18 cellular contexts compared by ENCODE assay signal in the genomic region with DNA sequence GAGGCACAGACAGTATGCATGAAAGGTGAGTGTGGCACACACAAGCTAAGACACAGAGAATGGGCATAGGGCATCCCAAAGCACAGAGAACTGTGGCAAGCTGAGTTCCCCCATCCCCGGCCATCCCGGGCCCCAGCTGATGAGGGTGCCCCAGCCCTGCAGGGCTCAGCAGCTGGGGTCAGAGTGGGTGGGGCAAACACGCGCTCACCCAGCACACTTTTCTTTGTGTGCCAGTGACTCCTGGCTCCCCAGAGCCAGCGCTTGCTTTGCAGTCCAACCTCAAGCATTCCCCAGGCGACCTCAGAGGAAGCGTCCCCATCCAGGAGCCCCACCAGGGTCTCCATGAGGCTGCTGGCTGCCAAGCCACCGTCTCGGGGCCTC. TPM values are rescaled to one million over a fixed set of nuclear protein-coding genes. Genes with fewer than 3 reads are reported as not detected.
DNase-seq lines count a peak whose midpoint lies in the region; ATAC-seq, FAIRE-seq and TF ChIP-seq lines count a peak whose summit lies in the region.
"Had no signal": no experiment of that assay in that cellular context is flagged by ENCODE, and none has a peak within 500 bp of the region (broad histone marks: within the 10 kb centered on the region; RNA-seq: fewer than 3 reads in every experiment).

No MANE protein-coding gene starts in this region.

- DNase-seq in Caco-2 = no peak
- no peak for DNase-seq in chondrocyte (ENCODE audit: low spot score)
- DNase-seq in pancreas = peak in 5 of 6 donors; percentile 25 to 71 (median 42)
- no peak for DNase-seq in activated CD4-positive, alpha-beta T cell treated with anti-CD3 and anti-CD28 coated beads for 48 hours
- no peak for DNase-seq in EL
- no peak for DNase-seq in anterior cingulate cortex (lab: John Stamatoyannopoulos, UW)
- DNase-seq: activated CD4-positive, alpha-beta memory T cell treated with anti-CD3 and anti-CD28 coated beads for 36 hours; BE2C; effector memory CD8-positive, alpha-beta T cell; NCI-H1694; T-helper 9 cell had no signal

- ATAC-seq in pancreas = no peak
- no peak for ATAC-seq in HG03175 (IDR thresholded peaks at IDR 0.05; ENCODE audit: unreplicated experiment)
- ATAC-seq: effector memory CD8-positive, alpha-beta T cell had no signal

- H3K9me2 ChIP-seq in Loucy (replicated peaks; ENCODE audit: low read depth, low read length) = no peaks in the 10 kb centered on the region

- POLR2A ChIA-PET in Caco-2 (lab: Charles Lee) = interaction anchor here (0.7 kb wide), 1 partner anchor 158 kb away, joined by 3 read pairs; no protein-coding TSS in a partner anchor

- no peaks in the 10 kb centered on the region for H3K79me2 ChIP-seq in Loucy (ENCODE audit: insufficient read depth, low read length)
- H3K79me2 ChIP-seq: parathyroid adenoma had no signal

- no TSS peak for BruUV-seq in Caco-2 (replicated peaks; lab: Mats Ljungman, UMichigan)

- H3K27me3 ChIP-seq in Caco-2 (replicated peaks; ENCODE audit: control insufficient read depth, insufficient read depth, low read length) (no peaks in the 10 kb centered on the region), Loucy (ENCODE audit: insufficient read depth, low read length, poor library complexity, severe bottlenecking) (no peaks in the 10 kb centered on the region), pancreas (no peaks in the 10 kb centered on the region)
- H3K27me3 ChIP-seq: BE2C, foreskin keratinocyte had no signal

- H3K36me3 ChIP-seq in Caco-2 (ENCODE audit: control insufficient read depth, insufficient read depth, low read length) (no peaks in the 10 kb centered on the region), Loucy (ENCODE audit: insufficient read depth, low read length) (no peaks in the 10 kb centered on the region), pancreas (no peaks in the 10 kb centered on the region)
- H3K36me3 ChIP-seq: BE2C had no signal

- H3K4me3 ChIP-seq in Caco-2 (ENCODE audit: low read depth, low read length) (no peak overlapping the region), Loucy (ENCODE audit: low read length, poor library complexity, severe bottlenecking) (no peak overlapping the region), pancreas (no peak overlapping the region)

- no peak overlapping the region for H2AFZ ChIP-seq in Loucy (ENCODE audit: low read length)
- H2AFZ ChIP-seq: parathyroid adenoma had no signal

- H3K9me3 ChIP-seq in Caco-2 (no peaks in the 10 kb centered on the region), Loucy (ENCODE audit: insufficient read depth, low read depth, low read length) (no peaks in the 10 kb centered on the region), pancreas (no peaks in the 10 kb centered on the region)
- H3K9me3 ChIP-seq: BE2C had no signal

- FAIRE-seq in pancreas (lab: Jason Lieb, UNC) = no peak
- FAIRE-seq: GM12891 had no signal

- H3K4me1 ChIP-seq in Caco-2 (peaks cover 87% of the 10 kb centered on the region), Loucy (ENCODE audit: insufficient read depth, low read length, poor library complexity, severe bottlenecking) (peaks cover 23% of the 10 kb centered on the region), pancreas (peaks cover 49 to 61% (median 50%) of the 10 kb centered on the region in 3 donors)
- H3K4me1 ChIP-seq: parathyroid adenoma had no signal

- CTCF ChIA-PET in Caco-2 (lab: Charles Lee) = interaction anchor here (0.8 to 5.2 kb wide), 4 partner anchors 9 to 177 kb away, joined by 3 to 67 read pairs (median 10); no protein-coding TSS in a partner anchor

- no peaks in the 10 kb centered on the region for H4K20me1 ChIP-seq in Loucy (ENCODE audit: insufficient read depth, low read length, poor library complexity, severe bottlenecking)

- intact Hi-C loops in Caco-2 (cut with micrococcal nuclease; ENCODE audit: unreplicated experiment) (loop anchor here (1.0 to 2.0 kb wide), 3 partner anchors 139 to 321 kb away; no protein-coding TSS in a partner anchor), pancreas (cut with DNase I) (loop anchor here in 2 of 3 donors (5.0 kb wide), 1 partner anchor 133 kb away; a partner anchor contains a TSS)

- no peaks in the 10 kb centered on the region for H3K27me3 Mint-ChIP-seq in Caco-2 (ENCODE audit: insufficient read depth, unreplicated experiment)
- H3K27me3 Mint-ChIP-seq in chondrocyte (ENCODE audit: low read depth) = no peaks in the 10 kb centered on the region
- H3K27me3 Mint-ChIP-seq: type B pancreatic cell had no signal

- H3K4me2 ChIP-seq in Loucy (ENCODE audit: low read depth, low read length, poor library complexity, severe bottlenecking) = no peak overlapping the region

- 36 to 40% methylated on average over 9 of the region's 9 CpGs for WGBS in pancreas, 2 donors

- TF ChIP-seq CTCF in Caco-2 (IDR thresholded peaks at IDR 0.05; ENCODE audit: insufficient read depth in 1 of 2, low read depth in 1 of 2, low read length in 1 of 2, severe bottlenecking in 1 of 2, unreplicated experiment in 1 of 2) (no peak), Loucy (conservative IDR thresholded peaks at IDR 0.05; ENCODE audit: low read length) (no peak), chondrocyte (IDR thresholded peaks at IDR 0.05) (no peak), pancreas (IDR thresholded peaks at IDR 0.05) (no peak)

- H3K36me3 Mint-ChIP-seq in Caco-2 (ENCODE audit: insufficient read depth, unreplicated experiment) (peaks cover 25% of the 10 kb centered on the region), chondrocyte (ENCODE audit: low read depth) (no peaks in the 10 kb centered on the region)
- H3K36me3 Mint-ChIP-seq: activated CD4-positive, alpha-beta memory T cell treated with anti-CD3 and anti-CD28 coated beads for 36 hours; mesothelial cell of epicardium; type B pancreatic cell had no signal

- peak overlapping the region; percentile 55 for H3K9ac ChIP-seq in Loucy (ENCODE audit: low read depth, low read length, poor library complexity, severe bottlenecking)
- H3K9ac ChIP-seq: parathyroid adenoma had no signal

- no peaks in the 10 kb centered on the region for H3F3A ChIP-seq in Loucy (ENCODE audit: low read depth)

- H3K27ac Mint-ChIP-seq in Caco-2 (ENCODE audit: unreplicated experiment) = peak overlapping the region; percentile 98
- peak overlapping the region; percentile 98 for H3K27ac Mint-ChIP-seq in chondrocyte (ENCODE audit: unreplicated experiment)
- H3K27ac Mint-ChIP-seq: activated CD4-positive, alpha-beta memory T cell treated with anti-CD3 and anti-CD28 coated beads for 36 hours; effector memory CD8-positive, alpha-beta T cell had no signal

- H3K27ac ChIP-seq in pancreas = peak overlapping the region; percentile 54 to 96 (median 80)
- H3K27ac ChIP-seq: foreskin keratinocyte, parathyroid adenoma had no signal

- H3K9me3 Mint-ChIP-seq in Caco-2 (ENCODE audit: unreplicated experiment) (no peaks in the 10 kb centered on the region), chondrocyte (ENCODE audit: low read depth) (no peaks in the 10 kb centered on the region)
- H3K9me3 Mint-ChIP-seq: activated CD4-positive, alpha-beta memory T cell treated with anti-CD3 and anti-CD28 coated beads for 36 hours; effector memory CD8-positive, alpha-beta T cell; mesothelial cell of epicardium; type B pancreatic cell had no signal

- H3K4me3 Mint-ChIP-seq in Caco-2 (ENCODE audit: unreplicated experiment) (peak overlapping the region; percentile 68), chondrocyte (ENCODE audit: unreplicated experiment) (no peak overlapping the region)
- H3K4me3 Mint-ChIP-seq: activated CD4-positive, alpha-beta memory T cell treated with anti-CD3 and anti-CD28 coated beads for 36 hours; effector memory CD8-positive, alpha-beta T cell; mesothelial cell of epicardium had no signal

- H3K4me1 Mint-ChIP-seq in Caco-2 (ENCODE audit: low read depth, unreplicated experiment) = peaks cover 52% of the 10 kb centered on the region
- H3K4me1 Mint-ChIP-seq in chondrocyte (ENCODE audit: low read depth) = peaks cover 81% of the 10 kb centered on the region

RNA-seq across cellular contexts. Expression of a gene that starts 4.7 kb away (rescaled TPM):
- 11.3 and 14.9 TPM in 2 replicates for total RNA-seq in Caco-2 (2022)
- 7.1 to 20.4 TPM (median 7.3 TPM) in 3 replicates for total RNA-seq in chondrocyte
- 10 to 100 TPM in 3 of 6 donors, 1 to 10 TPM in 3; 3.6 to 34.2 (median 12.2) TPM for total RNA-seq in pancreas
- 10 to 100 TPM; 43.7 to 64.8 TPM for polyA plus RNA-seq in pancreas
- total RNA-seq: activated CD4-positive, alpha-beta memory T cell treated with anti-CD3 and anti-CD28 coated beads for 36 hours had no signal

RNA-seq across cellular contexts. Expression of a gene that starts 8.7 kb away (rescaled TPM):
- total RNA-seq in Caco-2 (2022) = 5.7 and 8.6 TPM in 2 replicates
- 1.3 to 3.2 TPM (median 1.4 TPM) in 3 replicates for total RNA-seq in chondrocyte
- total RNA-seq in pancreas = 1 to 10 TPM in 5 of 6 donors, not detected in 1; 2.5 to 8.7 (median 6.2) TPM
- polyA plus RNA-seq in pancreas = 10 to 100 TPM; 28.9 to 57.4 TPM
- total RNA-seq: activated CD4-positive, alpha-beta memory T cell treated with anti-CD3 and anti-CD28 coated beads for 36 hours had no signal

RNA-seq across cellular contexts. Expression of a gene that starts 22.8 kb away (rescaled TPM):
- 1.5 TPM in 1 of 2 replicates, not detected in the other for total RNA-seq in Caco-2 (2022)
- total RNA-seq in chondrocyte = 7.2 to 27.5 TPM (median 7.4 TPM) in 3 replicates
- 10 to 100 TPM in 3 of 6 donors, 1 to 10 TPM in 3; 2.4 to 26.8 (median 8.4) TPM for total RNA-seq in pancreas
- polyA plus RNA-seq in pancreas = 10 to 100 TPM in 1 of 2 donors, 1 to 10 TPM in 1; 8.6 to 20.6 TPM

Comparison
In these comparisons a context has a peak if more than half of its experiments do, and no peak if none do; other contexts are left out.
1. DNase-seq: peak in pancreas (5 of 6); none in Caco-2 (0 of 2), chondrocyte (single experiment), activated CD4-positive, alpha-beta T cell treated with anti-CD3 and anti-CD28 coated beads for 48 hours (single experiment), EL (single experiment) and anterior cingulate cortex (0 of 58).